Comparison of ENCODE assay signal across 12 cellular contexts in the genomic region with DNA sequence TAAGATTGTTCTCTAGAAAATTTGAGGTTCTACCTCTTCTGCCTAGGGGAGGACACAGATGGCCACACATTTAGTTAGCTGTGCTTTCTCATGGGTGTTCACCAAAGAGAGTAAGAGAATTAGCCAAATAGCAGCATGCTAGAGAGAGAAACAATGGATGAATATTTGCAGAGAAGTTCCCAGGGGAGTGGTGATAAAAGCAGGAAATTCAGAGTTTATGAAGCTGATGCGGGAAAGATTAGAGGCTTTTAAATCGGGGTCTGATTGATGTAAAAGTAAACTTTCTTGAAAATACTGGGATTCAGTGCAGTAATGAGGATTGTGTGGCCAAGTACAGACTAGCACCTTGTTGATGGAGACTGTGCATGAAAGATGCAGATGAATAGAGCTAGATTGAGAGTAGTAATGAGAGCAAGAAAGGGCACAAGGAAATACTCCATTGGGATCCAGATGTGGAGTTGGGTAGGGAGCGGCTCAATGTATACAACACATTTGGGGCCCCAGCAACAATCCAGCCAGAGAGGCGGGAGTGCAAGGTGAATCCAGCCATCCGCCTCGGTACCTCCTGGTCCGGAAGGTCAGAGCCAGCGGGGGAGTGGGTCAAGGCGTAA. TPM values are rescaled to one million over a fixed set of nuclear protein-coding genes. Genes with fewer than 3 reads are reported as not detected.
DNase-seq lines count a peak whose midpoint lies in the region; ATAC-seq and TF ChIP-seq lines count a peak whose summit lies in the region.
"Had no signal": no experiment of that assay in that cellular context is flagged by ENCODE, and none has a peak within 500 bp of the region (broad histone marks: within the 10 kb centered on the region; RNA-seq: fewer than 3 reads in every experiment).

No MANE protein-coding gene starts in this region.

- H4K20me1 ChIP-seq in hepatocyte (ENCODE audit: insufficient read depth, poor library complexity, severe bottlenecking) = no peaks in the 10 kb centered on the region

- no peak for DNase-seq in activated T-cell treated with anti-CD3 and anti-CD28 coated beads, Interleukin-2, amount 50 U/mL, for 72 hours
- no peak for DNase-seq in activated T-cell treated with anti-CD3 and anti-CD28 coated beads, Interleukin-2, amount 50 U/mL, for 1 hour
- DNase-seq in RWPE2 (ENCODE audit: low spot score) = no peak
- no peak for DNase-seq in hepatocyte (ENCODE audit: low spot score)
- DNase-seq in GM03348 (ENCODE audit: low spot score) = no peak
- DNase-seq in cardiac septum (ENCODE audit: low spot score) = no peak
- DNase-seq: NCI-H1092 treated with DMSO at 0.1 percent for 48 hours; stimulated activated CD4-positive, alpha-beta T cell treated with anti-CD3 and anti-CD28 coated beads, Interleukin-15, amount 100 ng/mL, for 24 hours had no signal

- no peak overlapping the region for H3K27ac Mint-ChIP-seq in activated T-cell treated with anti-CD3 and anti-CD28 coated beads, Interleukin-2, amount 50 U/mL, for 72 hours
- H3K27ac Mint-ChIP-seq in stimulated activated memory B cell treated with anti-CD40 and anti-IgM and Interleukin-4, amounts not matched to agents 10 μg/mL and 1 μg/mL and 100 μg/mL, for 72 hours = no peak overlapping the region

- peak overlapping the region; percentile 23 for H2AFZ ChIP-seq in hepatocyte

- no peaks in the 10 kb centered on the region for H3K4me1 ChIP-seq in RWPE2 (ENCODE audit: insufficient read depth, poor library complexity, severe bottlenecking)
- H3K4me1 ChIP-seq in hepatocyte (ENCODE audit: insufficient read depth) = peaks cover 48% of the 10 kb centered on the region

- intact Hi-C loops in cardiac septum (cut with DNase I) = no loop called here

- ATAC-seq in activated T-cell treated with anti-CD3 and anti-CD28 coated beads, Interleukin-2, amount 50 U/mL, for 72 hours (replicated peaks in 1 of 2) = no peak
- ATAC-seq in RWPE2 (ENCODE audit: low read depth) = 0 out of 3 replicates have a peak, but pooled peaks have one; percentile 0
- ATAC-seq in stimulated activated memory B cell treated with anti-CD40 and anti-IgM and Interleukin-4, amounts not matched to agents 10 μg/mL and 1 μg/mL and 100 μg/mL, for 72 hours = no peak
- ATAC-seq in HG03571 (IDR thresholded peaks at IDR 0.05; ENCODE audit: unreplicated experiment) = no peak

- H3K4me1 Mint-ChIP-seq in activated T-cell treated with anti-CD3 and anti-CD28 coated beads, Interleukin-2, amount 50 U/mL, for 72 hours (ENCODE audit: low read depth) = peaks cover 37% of the 10 kb centered on the region
- H3K4me1 Mint-ChIP-seq in stimulated activated memory B cell treated with anti-CD40 and anti-IgM and Interleukin-4, amounts not matched to agents 10 μg/mL and 1 μg/mL and 100 μg/mL, for 72 hours = peaks cover 30% of the 10 kb centered on the region

- no peaks in the 10 kb centered on the region for H3K9me3 ChIP-seq in RWPE2 (ENCODE audit: severe bottlenecking)
- no peaks in the 10 kb centered on the region for H3K9me3 ChIP-seq in hepatocyte (ENCODE audit: low read depth)
- H3K9me3 ChIP-seq: mucosa of descending colon had no signal

- H3K79me2 ChIP-seq in hepatocyte = peaks cover 24% of the 10 kb centered on the region

- no peaks in the 10 kb centered on the region for H3K9me3 Mint-ChIP-seq in activated T-cell treated with anti-CD3 and anti-CD28 coated beads, Interleukin-2, amount 50 U/mL, for 72 hours
- H3K9me3 Mint-ChIP-seq in stimulated activated memory B cell treated with anti-CD40 and anti-IgM and Interleukin-4, amounts not matched to agents 10 μg/mL and 1 μg/mL and 100 μg/mL, for 72 hours = no peaks in the 10 kb centered on the region

- H3K27me3 ChIP-seq in RWPE2 (ENCODE audit: insufficient read depth, poor library complexity, severe bottlenecking) = no peaks in the 10 kb centered on the region
- peaks cover 83% of the 10 kb centered on the region for H3K27me3 ChIP-seq in hepatocyte

- peak overlapping the region; percentile 70 for H3K4me3 ChIP-seq in RWPE2 (ENCODE audit: severe bottlenecking)
- H3K4me3 ChIP-seq in hepatocyte = no peak overlapping the region

- peaks cover 5 to 7% of the 10 kb centered on the region in 2 donors for H3K36me3 Mint-ChIP-seq in activated T-cell treated with anti-CD3 and anti-CD28 coated beads, Interleukin-2, amount 50 U/mL, for 72 hours (ENCODE audit: insufficient read depth in 2 of 2)
- H3K36me3 Mint-ChIP-seq in stimulated activated memory B cell treated with anti-CD40 and anti-IgM and Interleukin-4, amounts not matched to agents 10 μg/mL and 1 μg/mL and 100 μg/mL, for 72 hours = peaks cover 5% of the 10 kb centered on the region

- H3K4me3 Mint-ChIP-seq in activated T-cell treated with anti-CD3 and anti-CD28 coated beads, Interleukin-2, amount 50 U/mL, for 72 hours = peak overlapping the region; percentile 62 to 84
- peak overlapping the region; percentile 72 for H3K4me3 Mint-ChIP-seq in stimulated activated memory B cell treated with anti-CD40 and anti-IgM and Interleukin-4, amounts not matched to agents 10 μg/mL and 1 μg/mL and 100 μg/mL, for 72 hours

- H3K9me2 ChIP-seq in hepatocyte (replicated peaks; ENCODE audit: insufficient read depth) = no peaks in the 10 kb centered on the region

- H3K4me2 ChIP-seq in hepatocyte = peak overlapping the region; percentile 97

- H3K36me3 ChIP-seq in RWPE2 (ENCODE audit: low read depth) (peaks cover 4% of the 10 kb centered on the region; the same call in 1 of the 2 replicates), hepatocyte (replicated peaks; ENCODE audit: insufficient read depth, low read depth) (no peaks in the 10 kb centered on the region)

- TF ChIP-seq CTCF in RWPE2 (IDR thresholded peaks at IDR 0.05; ENCODE audit: poor library complexity, severe bottlenecking) (no peak), hepatocyte (IDR thresholded peaks at IDR 0.05; ENCODE audit: poor library complexity) (no peak)

- 12% methylated on average over 7 of the region's 9 CpGs for WGBS in hepatocyte (ENCODE audit: low lambda C conversion rate, missing lambda C conversion rate)

- H3K27ac ChIP-seq in RWPE2 (ENCODE audit: poor library complexity, severe bottlenecking) (no peak overlapping the region), hepatocyte (peak overlapping the region; percentile 92)

- H3K27me3 Mint-ChIP-seq in activated T-cell treated with anti-CD3 and anti-CD28 coated beads, Interleukin-2, amount 50 U/mL, for 72 hours (ENCODE audit: low read depth) = peaks cover 71% of the 10 kb centered on the region
- H3K27me3 Mint-ChIP-seq in stimulated activated memory B cell treated with anti-CD40 and anti-IgM and Interleukin-4, amounts not matched to agents 10 μg/mL and 1 μg/mL and 100 μg/mL, for 72 hours = peaks cover 59% of the 10 kb centered on the region

RNA-seq across cellular contexts. Expression of gene ISL2, which starts 8.8 kb away (rescaled TPM):
- under 1 TPM; 0.77 to 0.83 TPM for total RNA-seq in activated T-cell treated with anti-CD3 and anti-CD28 coated beads, Interleukin-2, amount 50 U/mL, for 72 hours
- total RNA-seq in hepatocyte = 3.9 and 5.3 TPM in 2 replicates
- 3.3 and 4.7 TPM in 2 replicates for polyA plus RNA-seq in hepatocyte
- total RNA-seq in cardiac septum = not detected
- total RNA-seq: subcutaneous adipose tissue had no signal

RNA-seq across cellular contexts. Expression of gene ETFA, which starts 34.1 kb away (rescaled TPM):
- 100 to 1,000 TPM; 143 to 158 TPM for total RNA-seq in activated T-cell treated with anti-CD3 and anti-CD28 coated beads, Interleukin-2, amount 50 U/mL, for 72 hours
- total RNA-seq in hepatocyte = 154 and 175 TPM in 2 replicates
- polyA plus RNA-seq in hepatocyte = 185 and 193 TPM in 2 replicates
- 351 TPM for total RNA-seq in cardiac septum
